In genomic region chr14:103628221-103628683, GRCh38 we compare ENCODE assay signal across 8 cellular contexts. TPM values are rescaled to one million over a fixed set of nuclear protein-coding genes. Genes with fewer than 3 reads are reported as not detected.
A peak's percentile ranks its signal among the peaks of the same experiment; 100 is the strongest.
DNase-seq lines count a peak whose midpoint lies in the region; ATAC-seq and TF ChIP-seq lines count a peak whose summit lies in the region.

No MANE protein-coding gene starts in this region.

- H3K4me3 ChIP-seq in CD4-positive, CD25-positive, alpha-beta regulatory T cell (ENCODE audit: low read depth, low read length) = peak overlapping the region; percentile 35
- H3K4me3 ChIP-seq in endodermal cell (ENCODE audit: low read length) (peak overlapping the region; percentile 99), suprapubic skin (peak overlapping the region; percentile 100)

- H2BK120ac ChIP-seq in H9 (ENCODE audit: low read depth, low read length, poor library complexity, severe bottlenecking) = no peak overlapping the region

- no peak overlapping the region for H2BK20ac ChIP-seq in H9 (ENCODE audit: low read depth, low read length, poor library complexity, severe bottlenecking)

- peak in 2 of 3 donors; percentile 9 to 24 for DNase-seq in CD4-positive, CD25-positive, alpha-beta regulatory T cell
- DNase-seq in H9 (peak; percentile 76), T1000 (lab: John Stamatoyannopoulos, UW) (peak; percentile 54), endodermal cell (peak; percentile 87), memory B cell (ENCODE audit: low spot score in 2 of 2) (peak; percentile 23 to 40), suprapubic skin (ENCODE audit: low spot score in 2 of 2) (peak; percentile 88 to 90), inferior parietal cortex (ENCODE audit: extremely low spot score) (no peak)

- no peaks in the 10 kb centered on the region for H3K36me3 Mint-ChIP-seq in CD4-positive, CD25-positive, alpha-beta regulatory T cell
- H3K36me3 Mint-ChIP-seq in H9 (ENCODE audit: insufficient read depth in 1 of 3, low read depth in 3 of 3) (peaks cover 4 to 8% (median 7%) of the 10 kb centered on the region in 3 experiments; a peak in 4 of 7 replicates), endodermal cell (ENCODE audit: low read depth) (peaks cover 10% of the 10 kb centered on the region), memory B cell (peaks cover 2% of the 10 kb centered on the region)

- peak overlapping the region; percentile 23 for H3K4me2 ChIP-seq in H9 (ENCODE audit: insufficient read depth, insufficient read length, low read length)

- H3K4ac ChIP-seq in H9 (ENCODE audit: low read depth, low read length) = no peak overlapping the region; the same call in 1 of the 2 replicates

- no peak overlapping the region for H4K5ac ChIP-seq in H9 (ENCODE audit: insufficient read length, low read depth, low read length)

- no peaks in the 10 kb centered on the region for H3K27me3 Mint-ChIP-seq in CD4-positive, CD25-positive, alpha-beta regulatory T cell
- peaks cover 8% of the 10 kb centered on the region for H3K27me3 Mint-ChIP-seq in H9 (ENCODE audit: low read depth)
- peaks cover 6% of the 10 kb centered on the region for H3K27me3 Mint-ChIP-seq in endodermal cell (ENCODE audit: insufficient read depth)
- no peaks in the 10 kb centered on the region for H3K27me3 Mint-ChIP-seq in memory B cell

- peaks cover 52% of the 10 kb centered on the region for H3K4me1 ChIP-seq in CD4-positive, CD25-positive, alpha-beta regulatory T cell (ENCODE audit: control insufficient read depth, insufficient read depth, low read length, poor library complexity, severe bottlenecking)
- H3K4me1 ChIP-seq in H9 (ENCODE audit: insufficient read depth, low read length) = peaks cover 2% of the 10 kb centered on the region; the same call in 1 of the 2 replicates
- H3K4me1 ChIP-seq in endodermal cell (ENCODE audit: control insufficient read depth, insufficient read depth, low read length) = no peaks in the 10 kb centered on the region
- peaks cover 59% of the 10 kb centered on the region for H3K4me1 ChIP-seq in suprapubic skin

- peak in 1 of 2 donors; percentile 61 for TF ChIP-seq POLR2A in suprapubic skin (IDR thresholded peaks at IDR 0.05)

- H3K23me2 ChIP-seq in H9 (ENCODE audit: insufficient read length, low read depth, low read length, poor library complexity, severe bottlenecking) = peaks cover 8% of the 10 kb centered on the region

- peak overlapping the region; percentile 87 for H3K27ac ChIP-seq in CD4-positive, CD25-positive, alpha-beta regulatory T cell (ENCODE audit: insufficient read depth, low read length, poor library complexity, severe bottlenecking)
- no peak overlapping the region for H3K27ac ChIP-seq in H9 (ENCODE audit: insufficient read length, low read depth, low read length)
- peak overlapping the region; percentile 92 for H3K27ac ChIP-seq in endodermal cell (ENCODE audit: low read depth, low read length)
- peak overlapping the region; percentile 99 for H3K27ac ChIP-seq in suprapubic skin

- WGBS in H9 (ENCODE audit: extremely low coverage, insufficient read length, low lambda C conversion rate) = no CpG with 5 or more reads among the region's 31 CpGs
- WGBS in endodermal cell (ENCODE audit: insufficient coverage in 1 of 2, insufficient read length in 1 of 2), 2 experiments = 23 to 30% methylated on average over 13 to 31 of the region's 31 CpGs
- 2% methylated on average over 16 of the region's 31 CpGs for WGBS in suprapubic skin

- no peak overlapping the region for H2AFZ ChIP-seq in H9 (ENCODE audit: low read length)

- no peak overlapping the region for H3K56ac ChIP-seq in H9 (ENCODE audit: insufficient read length, low read depth, low read length)

- TF ChIP-seq EP300 in suprapubic skin (IDR thresholded peaks at IDR 0.05) = no peak

- no peaks in the 10 kb centered on the region for H3K27me3 ChIP-seq in CD4-positive, CD25-positive, alpha-beta regulatory T cell (ENCODE audit: control insufficient read depth, insufficient read depth, low read length)
- H3K27me3 ChIP-seq in H9 (ENCODE audit: insufficient read depth, low read length) (no peaks in the 10 kb centered on the region), endodermal cell (ENCODE audit: control insufficient read depth, insufficient read depth, low read length, poor library complexity, severe bottlenecking) (no peaks in the 10 kb centered on the region), suprapubic skin (no peaks in the 10 kb centered on the region)

- no peak overlapping the region for H4K91ac ChIP-seq in H9 (ENCODE audit: insufficient read length, low read depth, low read length)

- H3K14ac ChIP-seq in H9 (ENCODE audit: insufficient read depth, low read length) = peak overlapping the region; percentile 72; the same call in 1 of the 2 replicates

- no peak overlapping the region for H2BK12ac ChIP-seq in H9 (ENCODE audit: insufficient read length, low read depth, low read length)

- peak overlapping the region; percentile 48 for H3K9ac ChIP-seq in H9 (ENCODE audit: extremely low read depth, insufficient read length, low read length)
- H3K9ac ChIP-seq in endodermal cell (ENCODE audit: extremely low read depth, low read length, poor library complexity, severe bottlenecking) = peak overlapping the region; percentile 77

- no peak for ATAC-seq in CD4-positive, CD25-positive, alpha-beta regulatory T cell (ENCODE audit: low read depth in 2 of 2)
- ATAC-seq in memory B cell (ENCODE audit: low read depth) (no peak), GM21737 (IDR thresholded peaks at IDR 0.05; ENCODE audit: unreplicated experiment) (no peak)

- no peak overlapping the region for H3K23ac ChIP-seq in H9 (ENCODE audit: insufficient read length, low read depth, low read length)

- H3K36me3 ChIP-seq in CD4-positive, CD25-positive, alpha-beta regulatory T cell (ENCODE audit: control insufficient read depth, insufficient read depth, low read length) = peaks cover 6% of the 10 kb centered on the region
- H3K36me3 ChIP-seq in endodermal cell (ENCODE audit: control insufficient read depth, insufficient read depth, low read length) (peaks cover 14% of the 10 kb centered on the region), suprapubic skin (peaks cover 7% of the 10 kb centered on the region)

- H3K79me1 ChIP-seq in H9 (ENCODE audit: insufficient read depth, low read depth, low read length, poor library complexity, severe bottlenecking) = no peaks in the 10 kb centered on the region

- H3K9me3 Mint-ChIP-seq in CD4-positive, CD25-positive, alpha-beta regulatory T cell = no peaks in the 10 kb centered on the region
- H3K9me3 Mint-ChIP-seq in H9 = no peaks in the 10 kb centered on the region
- H3K9me3 Mint-ChIP-seq in endodermal cell = no peaks in the 10 kb centered on the region
- H3K9me3 Mint-ChIP-seq in memory B cell = no peaks in the 10 kb centered on the region

- H2AK5ac ChIP-seq in H9 (ENCODE audit: insufficient read length, low read length) = no peak overlapping the region

- H3K79me2 ChIP-seq in H9 (ENCODE audit: insufficient read depth, low read length) = peaks cover 17% of the 10 kb centered on the region; the same call in 1 of the 2 replicates

- H4K8ac ChIP-seq in H9 (replicated peaks; ENCODE audit: insufficient read length, low read depth, low read length) = no peak overlapping the region

- H3K4me1 Mint-ChIP-seq in CD4-positive, CD25-positive, alpha-beta regulatory T cell = peaks cover 5 to 61% (median 17%) of the 10 kb centered on the region in 4 donors
- H3K4me1 Mint-ChIP-seq in H9 = peaks cover 22 to 23% of the 10 kb centered on the region in 2 experiments
- H3K4me1 Mint-ChIP-seq in endodermal cell = peaks cover 13% of the 10 kb centered on the region
- H3K4me1 Mint-ChIP-seq in memory B cell = peaks cover 27% of the 10 kb centered on the region

- H3K18ac ChIP-seq in H9 (ENCODE audit: insufficient read length, low read depth, low read length) = peak overlapping the region; percentile 43

- H3T11ph ChIP-seq in H9 (ENCODE audit: low read length) = no peak overlapping the region

- H3K27ac Mint-ChIP-seq in CD4-positive, CD25-positive, alpha-beta regulatory T cell = peak overlapping the region; percentile 71 to 89 (median 87)
- H3K27ac Mint-ChIP-seq in H9 (peak overlapping the region; percentile 80 to 93 (median 92); a peak in 6 of 7 replicates), endodermal cell (peak overlapping the region; percentile 95), memory B cell (peak overlapping the region; percentile 95)

- no peak for TF ChIP-seq CTCF in H9 (conservative IDR thresholded peaks at IDR 0.05)
- no peak for TF ChIP-seq CTCF in endodermal cell (conservative IDR thresholded peaks at IDR 0.05)
- TF ChIP-seq CTCF in suprapubic skin (IDR thresholded peaks at IDR 0.05) = no peak

- no peaks in the 10 kb centered on the region for H4K20me1 ChIP-seq in H9 (ENCODE audit: control insufficient read depth, insufficient read depth, insufficient read length)

- peak overlapping the region; percentile 83 to 92 (median 90) for H3K4me3 Mint-ChIP-seq in CD4-positive, CD25-positive, alpha-beta regulatory T cell
- H3K4me3 Mint-ChIP-seq in H9 = peak overlapping the region; percentile 85 to 88
- peak overlapping the region; percentile 80 for H3K4me3 Mint-ChIP-seq in endodermal cell
- peak overlapping the region; percentile 93 for H3K4me3 Mint-ChIP-seq in memory B cell

- no peak overlapping the region for H2BK5ac ChIP-seq in H9 (ENCODE audit: insufficient read length, low read length)

- no peak overlapping the region for H2BK15ac ChIP-seq in H9 (ENCODE audit: low read depth, low read length)

- H3K9me3 ChIP-seq in CD4-positive, CD25-positive, alpha-beta regulatory T cell (ENCODE audit: control insufficient read depth in 2 of 2, low read length in 2 of 2) = no peaks in the 10 kb centered on the region
- no peaks in the 10 kb centered on the region for H3K9me3 ChIP-seq in H9 (ENCODE audit: control insufficient read depth, low read depth, low read length)
- no peaks in the 10 kb centered on the region for H3K9me3 ChIP-seq in endodermal cell (ENCODE audit: control insufficient read depth, low read length)
- no peaks in the 10 kb centered on the region for H3K9me3 ChIP-seq in suprapubic skin

RNA-seq across cellular contexts. Expression of gene KLC1, which starts 0.8 kb away (rescaled TPM):
- 217 TPM for total RNA-seq in CD4-positive, CD25-positive, alpha-beta regulatory T cell
- 10 to 100 TPM; 51.9 to 67.0 (median 64.7) TPM for polyA plus RNA-seq in CD4-positive, CD25-positive, alpha-beta regulatory T cell
- total RNA-seq in H9 (2021) (135 and 143 TPM in 2 replicates), endodermal cell (100 to 1,000 TPM; 170 to 178 TPM), suprapubic skin (100 to 1,000 TPM; 195 to 421 (median 214) TPM)
- polyA plus RNA-seq in endodermal cell (2013, experiment 1 of 2) = 204 TPM
- 188 TPM for polyA plus RNA-seq in endodermal cell (2013, experiment 2 of 2)

Comparison
In these comparisons a context has a peak if more than half of its experiments do, and no peak if none do; other contexts are left out.
1. H3K4me3 ChIP-seq: peak in every context shown above with its lines; median percentile 100 in suprapubic skin; 99 in endodermal cell; 35 in CD4-positive, CD25-positive, alpha-beta regulatory T cell.